In the genomic region with DNA sequence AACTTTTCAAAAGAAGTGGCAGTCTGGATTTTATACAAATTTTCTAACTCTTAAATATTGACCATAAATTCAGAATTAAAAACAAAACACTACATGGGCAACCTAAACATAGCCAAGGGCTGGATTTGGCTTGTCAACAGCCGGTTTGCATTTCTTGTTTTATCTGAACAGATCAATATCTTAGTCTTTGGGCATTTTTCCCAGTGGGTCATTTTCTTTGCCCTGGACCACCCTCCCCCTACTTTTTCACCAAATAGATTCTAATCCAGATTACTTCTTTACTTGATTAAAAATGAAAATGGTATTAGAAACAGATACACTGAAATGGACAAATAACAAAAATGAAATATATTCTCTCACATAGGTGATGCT, we compare ENCODE assay signal across 10 cellular contexts.
"Had no signal": no experiment of that assay in that cellular context is flagged by ENCODE, and none has a peak within 500 bp of the region (broad histone marks: within the 10 kb centered on the region; RNA-seq: fewer than 3 reads in every experiment).

No MANE protein-coding gene starts in this region.

- H2AFZ ChIP-seq: GM23248 had no signal

- H3K36me3 ChIP-seq: HAP-1 had no signal

- H3K4me3 ChIP-seq: GM23248, HAP-1 had no signal

- H3K4me1 ChIP-seq: HAP-1 had no signal

- DNase-seq: GM23248, GOT3, H7, HFFc6, KBM-7 had no signal

- H3K9ac ChIP-seq: GM23248, KMS-11 had no signal

- H3K27ac ChIP-seq: GM23248, HL-60, KMS-11 had no signal

- H3K9me3 ChIP-seq: HAP-1 had no signal

- ATAC-seq: HCT116, HepG2 had no signal

- H3K4me2 ChIP-seq: KMS-11 had no signal
